Comparison of ENCODE assay signal across 13 cellular contexts in the genomic region with DNA sequence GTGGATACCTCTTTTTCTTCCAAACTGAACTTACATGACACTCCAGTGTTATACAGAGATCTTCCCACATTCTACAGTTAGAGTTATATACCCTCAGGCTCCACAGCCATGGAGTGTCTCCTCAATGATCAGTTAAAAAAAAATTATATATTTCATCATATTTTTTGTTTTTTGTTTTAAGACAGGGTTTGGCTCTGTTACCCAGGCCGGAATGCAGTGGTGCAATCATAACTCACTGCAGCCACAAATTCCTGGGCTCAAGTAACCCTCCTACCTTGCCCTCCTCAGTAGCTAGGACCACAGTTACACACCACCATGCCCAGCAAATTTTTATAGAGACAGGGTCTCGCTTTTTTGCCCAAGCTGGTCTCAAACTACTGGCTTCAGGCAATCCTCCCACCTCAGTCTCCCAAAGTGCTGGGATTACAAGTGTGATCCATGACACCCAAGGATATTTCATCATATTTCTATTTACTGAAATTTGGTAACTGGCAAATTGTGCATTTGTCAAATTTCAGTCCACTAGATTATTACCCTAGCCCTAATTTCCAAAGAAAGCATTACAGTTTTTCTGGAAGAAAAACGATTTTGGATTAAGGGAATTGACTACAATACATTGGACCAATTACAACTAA. TPM values are rescaled to one million over a fixed set of nuclear protein-coding genes. Genes with fewer than 3 reads are reported as not detected.
DNase-seq lines count a peak whose midpoint lies in the region; ATAC-seq lines count a peak whose summit lies in the region.
"Had no signal": no experiment of that assay in that cellular context is flagged by ENCODE, and none has a peak within 500 bp of the region (broad histone marks: within the 10 kb centered on the region; RNA-seq: fewer than 3 reads in every experiment).

No MANE protein-coding gene starts in this region.

- H3K36me3 Mint-ChIP-seq in activated T-helper 1 cell treated with anti-CD3 and anti-CD28 coated beads, Interleukin-12 subunit alpha, Interleukin-12 subunit beta, Interleukin-2, Interleukin-4 antibody, amounts not matched to agents 30 ng/mL and 10 ng/mL and 1 ng/mL, durations not matched to agents 14 hours and 24 hours and 36 hours (ENCODE audit: low read depth) = peaks cover 14% of the 10 kb centered on the region
- H3K36me3 Mint-ChIP-seq: IgD-negative memory B cell had no signal

- H3K9me3 Mint-ChIP-seq in activated T-helper 1 cell treated with anti-CD3 and anti-CD28 coated beads, Interleukin-12 subunit alpha, Interleukin-12 subunit beta, Interleukin-2, Interleukin-4 antibody, amounts not matched to agents 30 ng/mL and 10 ng/mL and 1 ng/mL, durations not matched to agents 14 hours and 24 hours and 36 hours = no peaks in the 10 kb centered on the region
- H3K9me3 Mint-ChIP-seq: IgD-negative memory B cell had no signal

- DNase-seq in EH (ENCODE audit: low read depth) (peak; percentile 70), fibroblast of the conjunctiva (ENCODE audit: low read depth) (peak; percentile 28), renal cortical epithelial cell (ENCODE audit: low read depth) (peak; percentile 29), T-helper 2 cell (no peak), NCI-H2196 treated with DMSO at 0.1 percent for 48 hours (lab: John Stamatoyannopoulos, UW; ENCODE audit: unreplicated experiment) (no peak), GM19240 (ENCODE audit: insufficient read length, low spot score) (no peak)
- no peak for DNase-seq in activated T-helper 1 cell treated with anti-CD3 and anti-CD28 coated beads, Interleukin-12 subunit alpha, Interleukin-12 subunit beta, Interleukin-2, Interleukin-4 antibody, amounts not matched to agents 30 ng/mL and 10 ng/mL and 1 ng/mL, durations not matched to agents 14 hours and 24 hours and 36 hours (ENCODE audit: low spot score)
- DNase-seq: central memory CD4-positive, alpha-beta T cell; COR-L47; NCI-H2171 had no signal

- intact Hi-C loops in activated T-helper 1 cell treated with anti-CD3 and anti-CD28 coated beads, Interleukin-12 subunit alpha, Interleukin-12 subunit beta, Interleukin-2, Interleukin-4 antibody, amounts not matched to agents 30 ng/mL and 10 ng/mL and 1 ng/mL, durations not matched to agents 14 hours and 24 hours and 36 hours (cut with micrococcal nuclease) = no loop called here

- H3K4me1 Mint-ChIP-seq in activated T-helper 1 cell treated with anti-CD3 and anti-CD28 coated beads, Interleukin-12 subunit alpha, Interleukin-12 subunit beta, Interleukin-2, Interleukin-4 antibody, amounts not matched to agents 30 ng/mL and 10 ng/mL and 1 ng/mL, durations not matched to agents 14 hours and 24 hours and 36 hours (ENCODE audit: low read depth) = no peaks in the 10 kb centered on the region
- H3K4me1 Mint-ChIP-seq: IgD-negative memory B cell had no signal

- no peak for ATAC-seq in GM18873 (IDR thresholded peaks at IDR 0.05; ENCODE audit: low FRiP score, unreplicated experiment)
- ATAC-seq: Panc1 had no signal

- no peak overlapping the region for H3K4me3 Mint-ChIP-seq in activated T-helper 1 cell treated with anti-CD3 and anti-CD28 coated beads, Interleukin-12 subunit alpha, Interleukin-12 subunit beta, Interleukin-2, Interleukin-4 antibody, amounts not matched to agents 30 ng/mL and 10 ng/mL and 1 ng/mL, durations not matched to agents 14 hours and 24 hours and 36 hours
- H3K4me3 Mint-ChIP-seq: IgD-negative memory B cell had no signal

- peak overlapping the region; percentile 58 for H3K27ac Mint-ChIP-seq in activated T-helper 1 cell treated with anti-CD3 and anti-CD28 coated beads, Interleukin-12 subunit alpha, Interleukin-12 subunit beta, Interleukin-2, Interleukin-4 antibody, amounts not matched to agents 30 ng/mL and 10 ng/mL and 1 ng/mL, durations not matched to agents 14 hours and 24 hours and 36 hours

- no peaks in the 10 kb centered on the region for H3K27me3 Mint-ChIP-seq in activated T-helper 1 cell treated with anti-CD3 and anti-CD28 coated beads, Interleukin-12 subunit alpha, Interleukin-12 subunit beta, Interleukin-2, Interleukin-4 antibody, amounts not matched to agents 30 ng/mL and 10 ng/mL and 1 ng/mL, durations not matched to agents 14 hours and 24 hours and 36 hours (ENCODE audit: insufficient read depth)
- H3K27me3 Mint-ChIP-seq: IgD-negative memory B cell had no signal

RNA-seq across cellular contexts. Expression of a gene that starts 18.1 kb away (rescaled TPM):
- total RNA-seq in activated T-helper 1 cell treated with anti-CD3 and anti-CD28 coated beads, Interleukin-12 subunit alpha, Interleukin-12 subunit beta, Interleukin-2, Interleukin-4 antibody, amounts not matched to agents 30 ng/mL and 10 ng/mL and 1 ng/mL, durations not matched to agents 14 hours and 24 hours and 36 hours = 10.0 and 11.7 TPM in 2 replicates
- 2.4 and 9.1 TPM in 2 replicates for total RNA-seq in renal cortical epithelial cell

RNA-seq across cellular contexts. Expression of a gene that starts 28.2 kb away (rescaled TPM):
- total RNA-seq in activated T-helper 1 cell treated with anti-CD3 and anti-CD28 coated beads, Interleukin-12 subunit alpha, Interleukin-12 subunit beta, Interleukin-2, Interleukin-4 antibody, amounts not matched to agents 30 ng/mL and 10 ng/mL and 1 ng/mL, durations not matched to agents 14 hours and 24 hours and 36 hours = 47.2 and 50.8 TPM in 2 replicates
- 16.7 and 26.4 TPM in 2 replicates for total RNA-seq in renal cortical epithelial cell

RNA-seq across cellular contexts. Expression of a gene that starts 38.9 kb away (rescaled TPM):
- 32.8 and 33.1 TPM in 2 replicates for total RNA-seq in activated T-helper 1 cell treated with anti-CD3 and anti-CD28 coated beads, Interleukin-12 subunit alpha, Interleukin-12 subunit beta, Interleukin-2, Interleukin-4 antibody, amounts not matched to agents 30 ng/mL and 10 ng/mL and 1 ng/mL, durations not matched to agents 14 hours and 24 hours and 36 hours
- total RNA-seq in renal cortical epithelial cell = 20.5 and 30.9 TPM in 2 replicates

Comparison
In these comparisons a context has a peak if more than half of its experiments do, and no peak if none do; other contexts are left out.
1. DNase-seq: peak in EH (single experiment), fibroblast of the conjunctiva (single experiment) and renal cortical epithelial cell (single experiment); none in activated T-helper 1 cell treated with anti-CD3 and anti-CD28 coated beads, Interleukin-12 subunit alpha, Interleukin-12 subunit beta, Interleukin-2, Interleukin-4 antibody, amounts not matched to agents 30 ng/mL and 10 ng/mL and 1 ng/mL, durations not matched to agents 14 hours and 24 hours and 36 hours (single experiment), T-helper 2 cell (0 of 5), NCI-H2196 treated with DMSO at 0.1 percent for 48 hours (single experiment) and GM19240 (single experiment).